Comparison of ENCODE assay signal across 24 cellular contexts in the genomic region with DNA sequence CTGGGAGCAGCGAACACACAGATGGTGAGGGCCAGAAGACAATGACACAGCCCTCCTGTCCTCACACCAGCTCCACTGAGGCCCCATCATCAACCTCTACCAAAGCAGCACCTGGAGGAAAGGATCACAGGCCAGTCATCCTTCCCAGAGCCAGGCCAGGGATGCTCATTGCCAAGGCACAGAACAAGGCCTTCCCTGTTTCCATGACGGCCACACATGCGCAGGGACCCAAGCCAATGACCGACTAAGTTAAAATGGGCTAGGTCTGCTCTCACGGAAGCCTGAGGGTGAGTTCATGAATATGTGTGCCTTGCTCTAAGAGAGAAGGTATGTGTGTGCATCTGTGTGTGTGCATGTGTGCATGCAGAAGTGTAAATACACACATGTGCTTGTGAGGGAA. TPM values are rescaled to one million over a fixed set of nuclear protein-coding genes. Genes with fewer than 3 reads are reported as not detected.
DNase-seq lines count a peak whose midpoint lies in the region; ATAC-seq, FAIRE-seq and TF ChIP-seq lines count a peak whose summit lies in the region.
"Had no signal": no experiment of that assay in that cellular context is flagged by ENCODE, and none has a peak within 500 bp of the region (broad histone marks: within the 10 kb centered on the region; RNA-seq: fewer than 3 reads in every experiment).

No MANE protein-coding gene starts in this region.

- H3K9me3 ChIP-seq in parathyroid adenoma (ENCODE audit: control insufficient read depth, low read length) = no peaks in the 10 kb centered on the region
- H3K9me3 ChIP-seq: BLaER1 treated with 17β-estradiol and CSF1 and Interleukin-3, amounts not matched to agents 10 nM and 100 nM; Peyer's patch had no signal

- ATAC-seq in activated CD8-positive, alpha-beta T cell treated with anti-CD3 and anti-CD28 coated beads, Interleukin-2, amount 10 ng/mL, durations not matched to agents 7 days and 5 days = no peak
- no peak for ATAC-seq in activated CD8-positive, alpha-beta T cell treated with anti-CD3 and anti-CD28 coated beads for 36 hours
- ATAC-seq: HCT116; naive thymus-derived CD4-positive, alpha-beta T cell had no signal

- H3K4me1 ChIP-seq in parathyroid adenoma = peaks cover 67% of the 10 kb centered on the region
- H3K4me1 ChIP-seq: Peyer's patch had no signal

- no peak overlapping the region for H3K4me3 Mint-ChIP-seq in activated CD8-positive, alpha-beta T cell treated with anti-CD3 and anti-CD28 coated beads, Interleukin-2, amount 10 ng/mL, durations not matched to agents 7 days and 5 days
- H3K4me3 Mint-ChIP-seq in activated CD8-positive, alpha-beta T cell treated with anti-CD3 and anti-CD28 coated beads for 36 hours = no peak overlapping the region
- H3K4me3 Mint-ChIP-seq: activated CD4-positive, alpha-beta memory T cell treated with anti-CD3 and anti-CD28 coated beads, Interleukin-2, amount 10 ng/mL, durations not matched to agents 7 days and 5 days; activated naive CD8-positive, alpha-beta T cell treated with anti-CD3 and anti-CD28 coated beads, Interleukin-2, amount 10 ng/mL, durations not matched to agents 7 days and 5 days; IgD-negative memory B cell; naive thymus-derived CD4-positive, alpha-beta T cell; stimulated activated naive CD8-positive, alpha-beta T cell treated with anti-CD3 and anti-CD28 coated beads, Interleukin-15, Interleukin-2, amounts not matched to agents 100 ng/mL and 50 ng/mL, for 24 hours had no signal

- no peaks in the 10 kb centered on the region for H3K36me3 Mint-ChIP-seq in activated CD8-positive, alpha-beta T cell treated with anti-CD3 and anti-CD28 coated beads, Interleukin-2, amount 10 ng/mL, durations not matched to agents 7 days and 5 days (ENCODE audit: low read depth)
- H3K36me3 Mint-ChIP-seq in activated CD8-positive, alpha-beta T cell treated with anti-CD3 and anti-CD28 coated beads for 36 hours (ENCODE audit: low read depth) = no peaks in the 10 kb centered on the region
- H3K36me3 Mint-ChIP-seq: activated naive CD8-positive, alpha-beta T cell treated with anti-CD3 and anti-CD28 coated beads, Interleukin-2, amount 10 ng/mL, durations not matched to agents 7 days and 5 days; IgD-negative memory B cell; naive thymus-derived CD4-positive, alpha-beta T cell had no signal

- H3K4me2 ChIP-seq in parathyroid adenoma (ENCODE audit: low read length) = no peak overlapping the region
- H3K4me2 ChIP-seq: BLaER1 treated with 17β-estradiol and CSF1 and Interleukin-3, amounts not matched to agents 10 nM and 100 nM had no signal

- CTCF ChIA-PET in activated CD8-positive, alpha-beta T cell treated with anti-CD3 and anti-CD28 coated beads, Interleukin-2, amount 10 ng/mL, durations not matched to agents 7 days and 5 days (lab: Charles Lee) = interaction anchor here (0.8 kb wide), 1 partner anchor 28 kb away, joined by 3 read pairs; no protein-coding TSS in a partner anchor
- CTCF ChIA-PET in activated CD8-positive, alpha-beta T cell treated with anti-CD3 and anti-CD28 coated beads for 36 hours (lab: Charles Lee) = interaction anchor here (0.8 kb wide), 1 partner anchor 113 kb away, joined by 3 read pairs; no protein-coding TSS in a partner anchor

- H3K79me2 ChIP-seq in parathyroid adenoma = peaks cover 20% of the 10 kb centered on the region

- H3K27me3 ChIP-seq in parathyroid adenoma (ENCODE audit: control insufficient read depth, insufficient read depth, low read length) = no peaks in the 10 kb centered on the region
- H3K27me3 ChIP-seq: BLaER1 treated with 17β-estradiol and CSF1 and Interleukin-3, amounts not matched to agents 10 nM and 100 nM; Peyer's patch had no signal

- intact Hi-C loops in activated CD8-positive, alpha-beta T cell treated with anti-CD3 and anti-CD28 coated beads for 36 hours (cut with micrococcal nuclease) = no loop called here

- no peaks in the 10 kb centered on the region for H3K9me3 Mint-ChIP-seq in activated CD8-positive, alpha-beta T cell treated with anti-CD3 and anti-CD28 coated beads, Interleukin-2, amount 10 ng/mL, durations not matched to agents 7 days and 5 days (ENCODE audit: insufficient read depth)
- H3K9me3 Mint-ChIP-seq in activated CD8-positive, alpha-beta T cell treated with anti-CD3 and anti-CD28 coated beads for 36 hours = no peaks in the 10 kb centered on the region
- H3K9me3 Mint-ChIP-seq: activated CD4-positive, alpha-beta memory T cell treated with anti-CD3 and anti-CD28 coated beads, Interleukin-2, amount 10 ng/mL, durations not matched to agents 7 days and 5 days; activated naive CD8-positive, alpha-beta T cell treated with anti-CD3 and anti-CD28 coated beads, Interleukin-2, amount 10 ng/mL, durations not matched to agents 7 days and 5 days; stimulated activated naive CD8-positive, alpha-beta T cell treated with anti-CD3 and anti-CD28 coated beads, Interleukin-15, Interleukin-2, amounts not matched to agents 100 ng/mL and 50 ng/mL, for 24 hours had no signal

- no peak overlapping the region for H2AFZ ChIP-seq in parathyroid adenoma

- peak; percentile 92 for FAIRE-seq in urothelium cell line (lab: Jason Lieb, UNC)

- no peak overlapping the region for H3K9ac ChIP-seq in parathyroid adenoma
- H3K9ac ChIP-seq: BLaER1 treated with 17β-estradiol and CSF1 and Interleukin-3, amounts not matched to agents 10 nM and 100 nM had no signal

- peak overlapping the region; percentile 90 for H3K27ac ChIP-seq in caudate nucleus (ENCODE audit: low read depth, low read length)
- peak overlapping the region; percentile 97 for H3K27ac ChIP-seq in parathyroid adenoma
- H3K27ac ChIP-seq: BLaER1 treated with 17β-estradiol and CSF1 and Interleukin-3, amounts not matched to agents 10 nM and 100 nM; epithelial cell of prostate; Peyer's patch had no signal

- H3K4me3 ChIP-seq in parathyroid adenoma (ENCODE audit: low read depth, low read length) = no peak overlapping the region
- H3K4me3 ChIP-seq: BLaER1 treated with 17β-estradiol and CSF1 and Interleukin-3, amounts not matched to agents 10 nM and 100 nM; Peyer's patch had no signal

- H3K27ac Mint-ChIP-seq in activated CD8-positive, alpha-beta T cell treated with anti-CD3 and anti-CD28 coated beads, Interleukin-2, amount 10 ng/mL, durations not matched to agents 7 days and 5 days = no peak overlapping the region
- H3K27ac Mint-ChIP-seq in activated CD8-positive, alpha-beta T cell treated with anti-CD3 and anti-CD28 coated beads for 36 hours = no peak overlapping the region
- H3K27ac Mint-ChIP-seq: activated CD4-positive, alpha-beta memory T cell treated with anti-CD3 and anti-CD28 coated beads, Interleukin-2, amount 10 ng/mL, durations not matched to agents 7 days and 5 days; activated naive CD8-positive, alpha-beta T cell treated with anti-CD3 and anti-CD28 coated beads, Interleukin-2, amount 10 ng/mL, durations not matched to agents 7 days and 5 days; IgD-negative memory B cell; naive thymus-derived CD4-positive, alpha-beta T cell; stimulated activated naive CD8-positive, alpha-beta T cell treated with anti-CD3 and anti-CD28 coated beads, Interleukin-15, Interleukin-2, amounts not matched to agents 100 ng/mL and 50 ng/mL, for 24 hours had no signal

- H3K4me1 Mint-ChIP-seq in activated CD8-positive, alpha-beta T cell treated with anti-CD3 and anti-CD28 coated beads, Interleukin-2, amount 10 ng/mL, durations not matched to agents 7 days and 5 days (ENCODE audit: low read depth) = no peaks in the 10 kb centered on the region
- H3K4me1 Mint-ChIP-seq in activated CD8-positive, alpha-beta T cell treated with anti-CD3 and anti-CD28 coated beads for 36 hours (ENCODE audit: low read depth) = no peaks in the 10 kb centered on the region
- H3K4me1 Mint-ChIP-seq: activated CD4-positive, alpha-beta memory T cell treated with anti-CD3 and anti-CD28 coated beads, Interleukin-2, amount 10 ng/mL, durations not matched to agents 7 days and 5 days; activated naive CD8-positive, alpha-beta T cell treated with anti-CD3 and anti-CD28 coated beads, Interleukin-2, amount 10 ng/mL, durations not matched to agents 7 days and 5 days; naive thymus-derived CD4-positive, alpha-beta T cell had no signal

- H3K36me3 ChIP-seq in parathyroid adenoma (ENCODE audit: control insufficient read depth, insufficient read depth, low read length) = no peaks in the 10 kb centered on the region
- H3K36me3 ChIP-seq: BLaER1 treated with 17β-estradiol and CSF1 and Interleukin-3, amounts not matched to agents 10 nM and 100 nM; Peyer's patch had no signal

- peak; percentile 9 for DNase-seq in activated CD8-positive, alpha-beta T cell treated with anti-CD3 and anti-CD28 coated beads, Interleukin-2, amount 10 ng/mL, durations not matched to agents 7 days and 5 days
- no peak for DNase-seq in activated CD8-positive, alpha-beta T cell treated with anti-CD3 and anti-CD28 coated beads for 36 hours
- DNase-seq in caudate nucleus (lab: John Stamatoyannopoulos, UW) (peak in 16 of 61 donors; percentile 26 to 56 (median 44)), urothelium cell line (ENCODE audit: low spot score) (no peak), NCI-H526 treated with DMSO at 0.1 percent for 48 hours (lab: John Stamatoyannopoulos, UW) (no peak), NCI-H82 (lab: John Stamatoyannopoulos, UW) (no peak), A172 (ENCODE audit: low spot score) (no peak)
- DNase-seq: activated CD4-positive, alpha-beta memory T cell treated with anti-CD3 and anti-CD28 coated beads, Interleukin-2, amount 10 ng/mL, durations not matched to agents 7 days and 5 days; activated effector memory CD4-positive, alpha-beta T cell treated with anti-CD3 and anti-CD28 coated beads, Interleukin-2, amount 50 U/mL, for 16 hours; activated naive CD8-positive, alpha-beta T cell treated with anti-CD3 and anti-CD28 coated beads, Interleukin-2, amount 10 ng/mL, durations not matched to agents 7 days and 5 days; Calu3; left cardiac atrium; naive thymus-derived CD4-positive, alpha-beta T cell; NCI-H1105 treated with DMSO at 0.1 percent for 48 hours; NCI-H2081; occipital lobe; Peyer's patch; stimulated activated CD4-positive, alpha-beta T cell treated with anti-CD3 and anti-CD28 coated beads, Interleukin-4, amount 100 ng/mL, for 24 hours had no signal

- TF ChIP-seq CTCF in activated CD8-positive, alpha-beta T cell treated with anti-CD3 and anti-CD28 coated beads for 36 hours (IDR thresholded peaks at IDR 0.05) = no peak
- TF ChIP-seq CTCF in parathyroid adenoma (IDR thresholded peaks at IDR 0.05) = no peak

- peaks cover 1% of the 10 kb centered on the region for H3K27me3 Mint-ChIP-seq in activated CD8-positive, alpha-beta T cell treated with anti-CD3 and anti-CD28 coated beads, Interleukin-2, amount 10 ng/mL, durations not matched to agents 7 days and 5 days (ENCODE audit: low read depth)
- H3K27me3 Mint-ChIP-seq in activated CD8-positive, alpha-beta T cell treated with anti-CD3 and anti-CD28 coated beads for 36 hours = peaks cover 3% of the 10 kb centered on the region
- H3K27me3 Mint-ChIP-seq: activated CD4-positive, alpha-beta memory T cell treated with anti-CD3 and anti-CD28 coated beads, Interleukin-2, amount 10 ng/mL, durations not matched to agents 7 days and 5 days; stimulated activated naive CD8-positive, alpha-beta T cell treated with anti-CD3 and anti-CD28 coated beads, Interleukin-15, Interleukin-2, amounts not matched to agents 100 ng/mL and 50 ng/mL, for 24 hours had no signal

- POLR2A ChIA-PET in activated CD8-positive, alpha-beta T cell treated with anti-CD3 and anti-CD28 coated beads, Interleukin-2, amount 10 ng/mL, durations not matched to agents 7 days and 5 days (lab: Charles Lee) = no interaction called here
- POLR2A ChIA-PET in activated CD8-positive, alpha-beta T cell treated with anti-CD3 and anti-CD28 coated beads for 36 hours (lab: Charles Lee) = no interaction called here

RNA-seq across cellular contexts. Expression of gene COBL, which starts 39.6 kb away (rescaled TPM):
- not detected for total RNA-seq in activated CD8-positive, alpha-beta T cell treated with anti-CD3 and anti-CD28 coated beads, Interleukin-2, amount 10 ng/mL, durations not matched to agents 7 days and 5 days
- not detected for total RNA-seq in activated CD8-positive, alpha-beta T cell treated with anti-CD3 and anti-CD28 coated beads for 36 hours
- 1.0 and 1.6 TPM in 2 replicates for total RNA-seq in A172 (2014; rRNA removed; shearing (Covaris generic))
- total RNA-seq: activated CD4-positive, alpha-beta memory T cell treated with anti-CD3 and anti-CD28 coated beads, Interleukin-2, amount 10 ng/mL, durations not matched to agents 7 days and 5 days; activated naive CD8-positive, alpha-beta T cell treated with anti-CD3 and anti-CD28 coated beads, Interleukin-2, amount 10 ng/mL, durations not matched to agents 7 days and 5 days had no signal
